ENCODE assay signal across 1 cellular context in genomic region chr5:52334367-52334766, GRCh38.
TF ChIP-seq lines count a peak whose summit lies in the region.

No MANE protein-coding gene starts in this region.

TF ChIP-seq in GM23338, 12 proteins besides CTCF, POLR2A, EP300 and RAD21 (continued from another document):
- TF ChIP-seq ZNF331 (CRISPR knock-in tag; IDR thresholded peaks at IDR 0.05; ENCODE audit: low read depth), result no peak
TF ChIP-seq in GM23338: peak in this region for 0.
